Comparison of ENCODE assay signal across 8 cellular contexts in the genomic region with DNA sequence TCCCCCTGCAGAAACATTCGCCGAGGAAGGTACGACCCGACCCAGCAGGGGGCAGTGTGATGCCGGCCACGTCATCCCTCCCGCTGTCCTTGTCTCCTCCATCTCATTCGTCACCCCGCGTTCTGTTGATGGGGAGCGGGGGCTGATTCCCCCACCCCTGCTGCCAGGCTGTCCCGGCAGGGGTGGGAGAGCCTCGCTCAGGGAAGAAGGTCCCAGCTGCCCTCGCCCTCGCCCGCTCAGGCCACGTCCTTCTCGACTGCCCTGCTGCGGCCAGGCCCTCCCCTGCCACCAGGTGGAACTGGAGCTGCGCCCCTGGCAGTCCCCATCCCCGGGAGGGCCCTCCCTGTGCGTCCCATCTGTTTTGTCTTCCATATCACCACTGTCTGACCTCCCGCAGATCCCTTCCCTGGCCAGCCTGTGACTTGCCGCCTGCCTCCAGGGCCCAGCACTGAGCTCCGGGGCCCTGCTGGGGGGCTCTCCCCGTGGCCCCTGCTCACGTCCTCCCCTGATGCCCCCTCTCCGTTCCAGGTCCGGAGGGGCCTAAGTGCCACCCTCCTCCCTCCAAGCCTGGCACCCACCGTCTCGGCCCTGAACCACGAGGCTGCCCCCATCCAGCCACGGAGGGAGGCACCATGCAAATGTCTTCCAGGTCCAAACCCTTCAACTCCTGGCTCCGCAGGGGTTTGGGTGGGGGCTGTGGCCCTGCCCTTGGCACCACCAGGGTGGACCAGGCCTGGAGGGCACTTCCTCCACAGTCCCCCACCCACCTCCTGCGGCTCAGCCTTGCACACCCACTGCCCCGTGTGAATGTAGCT. TPM values are rescaled to one million over a fixed set of nuclear protein-coding genes. Genes with fewer than 3 reads are reported as not detected.
DNase-seq lines count a peak whose midpoint lies in the region; ATAC-seq lines count a peak whose summit lies in the region.

No MANE protein-coding gene starts in this region.

- DNase-seq in GM23248 (peak; percentile 89), NCI-H460 (ENCODE audit: extremely low read depth, low read depth) (peak; percentile 68), left kidney (ENCODE audit: low read depth, low spot score) (peak; percentile 89)
- peak; percentile 82 for DNase-seq in activated CD4-positive, alpha-beta T cell treated with anti-CD3 and anti-CD28 coated beads, Interleukin-2, amount 10 ng/mL, durations not matched to agents 7 days and 5 days
- peak; percentile 81 for DNase-seq in stimulated activated CD4-positive, alpha-beta T cell treated with anti-CD3 and anti-CD28 coated beads, Interleukin-1b, Interleukin-23, amount 100 ng/mL, for 48 hours

- no peak for ATAC-seq in HG03457 (IDR thresholded peaks at IDR 0.05; ENCODE audit: unreplicated experiment)

- POLR2A ChIA-PET in activated CD4-positive, alpha-beta T cell treated with anti-CD3 and anti-CD28 coated beads, Interleukin-2, amount 10 ng/mL, durations not matched to agents 7 days and 5 days (lab: Charles Lee) = no interaction called here

- no peaks in the 10 kb centered on the region for H3K9me3 Mint-ChIP-seq in activated CD4-positive, alpha-beta T cell treated with anti-CD3 and anti-CD28 coated beads, Interleukin-2, amount 10 ng/mL, durations not matched to agents 7 days and 5 days

- peak overlapping the region; percentile 67 for H3K9ac ChIP-seq in GM23248

- H3K4me2 ChIP-seq in GM23248 (ENCODE audit: unreplicated experiment) = peak overlapping the region; percentile 86

- H3K27me3 ChIP-seq in ACC112 (ENCODE audit: insufficient read depth, low read length) (no peaks in the 10 kb centered on the region; the same call in 1 of the 2 replicates), GM23248 (replicated peaks; ENCODE audit: insufficient read depth) (no peaks in the 10 kb centered on the region)

- H3K27ac ChIP-seq in ACC112 (ENCODE audit: low read depth, low read length) (no peak overlapping the region), GM23248 (no peak overlapping the region), cingulate gyrus (ENCODE audit: low read depth, low read length) (peak overlapping the region; percentile 69)

- no peaks in the 10 kb centered on the region for H3K79me2 ChIP-seq in ACC112 (ENCODE audit: control insufficient read depth, insufficient read depth, low read length, unreplicated experiment)
- no peaks in the 10 kb centered on the region for H3K79me2 ChIP-seq in GM23248 (ENCODE audit: insufficient read depth)

- no peaks in the 10 kb centered on the region for H3K9me2 ChIP-seq in GM23248 (ENCODE audit: insufficient read depth)

- H2AFZ ChIP-seq in ACC112 (ENCODE audit: low read length, unreplicated experiment) (peak overlapping the region; percentile 54), GM23248 (peak overlapping the region; percentile 83)

- peaks cover 21% of the 10 kb centered on the region for H3K4me1 Mint-ChIP-seq in activated CD4-positive, alpha-beta T cell treated with anti-CD3 and anti-CD28 coated beads, Interleukin-2, amount 10 ng/mL, durations not matched to agents 7 days and 5 days

- in situ Hi-C loops in GM23248 (cut with MboI) = no loop called here

- peaks cover 6% of the 10 kb centered on the region for H3K27me3 Mint-ChIP-seq in activated CD4-positive, alpha-beta T cell treated with anti-CD3 and anti-CD28 coated beads, Interleukin-2, amount 10 ng/mL, durations not matched to agents 7 days and 5 days

- H3K36me3 ChIP-seq in ACC112 (ENCODE audit: insufficient read depth, low read length) (no peaks in the 10 kb centered on the region), GM23248 (ENCODE audit: low read depth) (no peaks in the 10 kb centered on the region)

- CTCF ChIA-PET in activated CD4-positive, alpha-beta T cell treated with anti-CD3 and anti-CD28 coated beads, Interleukin-2, amount 10 ng/mL, durations not matched to agents 7 days and 5 days (lab: Charles Lee) = interaction anchor here (0.6 to 3.9 kb wide), 21 partner anchors 15 to 356 kb away, joined by 3 to 23 read pairs (median 5); partner anchors contain the start of genes ACBD4 and HIGD1B

- H3K4me3 ChIP-seq in ACC112 (ENCODE audit: low read depth, low read length) = peak overlapping the region; percentile 71
- H3K4me3 ChIP-seq in GM23248 = peak overlapping the region; percentile 66

- WGBS in GM23248 (ENCODE audit: low coverage in 1 of 2, low lambda C conversion rate in 2 of 2, missing lambda C conversion rate in 2 of 2), 2 experiments = 30 to 31% methylated on average over 35 to 36 of the region's 36 CpGs

- H3K4me1 ChIP-seq in ACC112 (ENCODE audit: control insufficient read depth, insufficient read depth, low read length, unreplicated experiment) (no peaks in the 10 kb centered on the region), GM23248 (ENCODE audit: insufficient read depth) (no peaks in the 10 kb centered on the region)

- H3F3A ChIP-seq in GM23248 (ENCODE audit: insufficient read depth) = no peaks in the 10 kb centered on the region

- no peaks in the 10 kb centered on the region for H4K20me1 ChIP-seq in GM23248 (ENCODE audit: insufficient read depth)

- no peaks in the 10 kb centered on the region for H3K9me3 ChIP-seq in GM23248 (ENCODE audit: low read depth)

- H3K27ac Mint-ChIP-seq in activated CD4-positive, alpha-beta T cell treated with anti-CD3 and anti-CD28 coated beads, Interleukin-2, amount 10 ng/mL, durations not matched to agents 7 days and 5 days = no peak overlapping the region

- H3K4me3 Mint-ChIP-seq in activated CD4-positive, alpha-beta T cell treated with anti-CD3 and anti-CD28 coated beads, Interleukin-2, amount 10 ng/mL, durations not matched to agents 7 days and 5 days = peak overlapping the region; percentile 49

- H3K36me3 Mint-ChIP-seq in activated CD4-positive, alpha-beta T cell treated with anti-CD3 and anti-CD28 coated beads, Interleukin-2, amount 10 ng/mL, durations not matched to agents 7 days and 5 days (ENCODE audit: low read depth) = no peaks in the 10 kb centered on the region

RNA-seq across cellular contexts. Expression of gene ADAM11, which starts 20.6 kb away (rescaled TPM):
- total RNA-seq in GM23248 (2014; rRNA removed; shearing (Covaris generic)) = 0.22 and 0.63 TPM in 2 replicates
- 0.09 and 0.20 TPM in 2 replicates for polyA plus RNA-seq in GM23248 (2016; fragmentation: Nextera tagmentation; extraction: Ambion mirVana)
- total RNA-seq in NCI-H460 (2014; rRNA removed; shearing (Covaris generic)) = 0.75 and 0.94 TPM in 2 replicates
- 9.8 and 25.7 TPM in 2 replicates for polyA plus RNA-seq in NCI-H460 (2014; cell fraction: nucleus; rRNA removed)
- under 1 TPM; 0.25 to 0.35 TPM for total RNA-seq in activated CD4-positive, alpha-beta T cell treated with anti-CD3 and anti-CD28 coated beads, Interleukin-2, amount 10 ng/mL, durations not matched to agents 7 days and 5 days

RNA-seq across cellular contexts. Expression of gene GJC1, which starts 50.7 kb away (rescaled TPM):
- 18.4 and 19.1 TPM in 2 replicates for total RNA-seq in GM23248 (2014; rRNA removed; shearing (Covaris generic))
- 13.6 and 15.2 TPM in 2 replicates for polyA plus RNA-seq in GM23248 (2016; fragmentation: Nextera tagmentation; extraction: Ambion mirVana)
- total RNA-seq in NCI-H460 (2014; rRNA removed; shearing (Covaris generic)) = 4.4 and 5.2 TPM in 2 replicates
- 5.5 and 9.1 TPM in 2 replicates for polyA plus RNA-seq in NCI-H460 (2014; cell fraction: nucleus; rRNA removed)
- 1 to 10 TPM in 1 of 2 experiments, under 1 TPM in 1; 0.79 to 1.1 TPM for total RNA-seq in activated CD4-positive, alpha-beta T cell treated with anti-CD3 and anti-CD28 coated beads, Interleukin-2, amount 10 ng/mL, durations not matched to agents 7 days and 5 days
